In the genomic region with DNA sequence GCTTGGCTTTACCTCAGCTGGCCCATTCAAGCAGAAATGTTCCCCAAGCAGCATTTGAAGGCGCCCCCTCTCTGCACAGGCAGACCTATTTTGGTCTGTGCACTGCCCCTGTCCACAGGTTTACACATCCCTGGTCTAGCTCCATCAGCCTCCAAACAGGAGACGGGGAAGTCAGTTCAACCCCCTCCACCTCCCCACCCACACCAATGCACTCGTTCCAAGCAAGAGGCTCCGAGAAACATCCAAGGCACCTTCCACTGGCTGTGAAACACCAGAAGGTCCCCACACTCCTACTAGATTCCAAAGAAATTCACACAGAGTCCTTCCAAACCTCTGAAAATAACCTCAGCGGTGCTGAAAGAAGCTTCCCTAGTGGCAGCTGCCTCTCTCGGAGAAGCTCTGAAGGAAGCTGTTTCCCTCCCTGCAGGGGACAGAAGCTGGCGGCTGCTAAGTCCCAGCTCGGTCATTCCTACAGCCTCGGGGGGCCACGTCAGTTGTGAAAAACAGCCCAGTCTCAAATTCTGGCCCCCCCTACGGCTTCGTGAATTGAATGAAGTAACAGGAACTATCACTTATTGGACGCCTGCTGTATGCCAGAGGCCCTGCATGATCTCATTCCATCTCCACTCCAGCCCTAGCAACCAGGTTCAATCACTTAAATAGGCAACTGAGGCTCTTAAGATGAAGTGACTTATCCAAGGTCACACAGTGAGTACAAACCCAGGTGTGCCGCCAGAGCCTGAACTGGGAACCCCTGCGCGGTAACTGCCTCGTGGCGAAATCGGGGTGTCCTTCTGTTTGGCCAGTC, we compare ENCODE assay signal across 1 cellular context.
TF ChIP-seq lines count a peak whose summit lies in the region.

No MANE protein-coding gene starts in this region.

TF ChIP-seq in HepG2, 621 proteins besides CTCF, POLR2A, EP300 and RAD21 (continued from another document and continues in another):
- TF ChIP-seq IRF9 (CRISPR knock-in tag; IDR thresholded peaks at IDR 0.05; ENCODE audit: borderline replicate concordance) = no peak
- no peak for TF ChIP-seq ZNF672 (CRISPR knock-in tag; IDR thresholded peaks at IDR 0.05)
- TF ChIP-seq, protein P1, sequence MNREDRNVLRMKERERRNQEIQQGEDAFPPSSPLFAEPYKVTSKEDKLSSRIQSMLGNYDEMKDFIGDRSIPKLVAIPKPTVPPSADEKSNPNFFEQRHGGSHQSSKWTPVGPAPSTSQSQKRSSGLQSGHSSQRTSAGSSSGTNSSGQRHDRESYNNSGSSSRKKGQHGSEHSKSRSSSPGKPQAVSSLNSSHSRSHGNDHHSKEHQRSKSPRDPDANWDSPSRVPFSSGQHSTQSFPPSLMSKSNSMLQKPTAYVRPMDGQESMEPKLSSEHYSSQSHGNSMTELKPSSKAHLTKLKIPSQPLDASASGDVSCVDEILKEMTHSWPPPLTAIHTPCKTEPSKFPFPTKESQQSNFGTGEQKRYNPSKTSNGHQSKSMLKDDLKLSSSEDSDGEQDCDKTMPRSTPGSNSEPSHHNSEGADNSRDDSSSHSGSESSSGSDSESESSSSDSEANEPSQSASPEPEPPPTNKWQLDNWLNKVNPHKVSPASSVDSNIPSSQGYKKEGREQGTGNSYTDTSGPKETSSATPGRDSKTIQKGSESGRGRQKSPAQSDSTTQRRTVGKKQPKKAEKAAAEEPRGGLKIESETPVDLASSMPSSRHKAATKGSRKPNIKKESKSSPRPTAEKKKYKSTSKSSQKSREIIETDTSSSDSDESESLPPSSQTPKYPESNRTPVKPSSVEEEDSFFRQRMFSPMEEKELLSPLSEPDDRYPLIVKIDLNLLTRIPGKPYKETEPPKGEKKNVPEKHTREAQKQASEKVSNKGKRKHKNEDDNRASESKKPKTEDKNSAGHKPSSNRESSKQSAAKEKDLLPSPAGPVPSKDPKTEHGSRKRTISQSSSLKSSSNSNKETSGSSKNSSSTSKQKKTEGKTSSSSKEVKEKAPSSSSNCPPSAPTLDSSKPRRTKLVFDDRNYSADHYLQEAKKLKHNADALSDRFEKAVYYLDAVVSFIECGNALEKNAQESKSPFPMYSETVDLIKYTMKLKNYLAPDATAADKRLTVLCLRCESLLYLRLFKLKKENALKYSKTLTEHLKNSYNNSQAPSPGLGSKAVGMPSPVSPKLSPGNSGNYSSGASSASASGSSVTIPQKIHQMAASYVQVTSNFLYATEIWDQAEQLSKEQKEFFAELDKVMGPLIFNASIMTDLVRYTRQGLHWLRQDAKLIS (CRISPR knock-in tag; IDR thresholded peaks at IDR 0.05) = no peak
- TF ChIP-seq NFIC (IDR thresholded peaks at IDR 0.05; ENCODE audit: low read length) = no peak
- no peak for TF ChIP-seq ZNF569 (CRISPR knock-in tag; IDR thresholded peaks at IDR 0.05; ENCODE audit: borderline replicate concordance)
- no peak for TF ChIP-seq ARHGAP35 (CRISPR knock-in tag; IDR thresholded peaks at IDR 0.05; ENCODE audit: borderline replicate concordance)
- TF ChIP-seq FOSL2 (CRISPR knock-in tag; IDR thresholded peaks at IDR 0.05) = 0 out of 2 replicates have a peak, but pooled peaks have one; percentile 3
- no peak for TF ChIP-seq MZF1 (CRISPR knock-in tag; IDR thresholded peaks at IDR 0.05; ENCODE audit: borderline replicate concordance)
- TF ChIP-seq AHDC1 (CRISPR knock-in tag; IDR thresholded peaks at IDR 0.05; ENCODE audit: borderline replicate concordance) = no peak
- no peak for TF ChIP-seq NFATC3 (CRISPR knock-in tag; IDR thresholded peaks at IDR 0.05)
- no peak for TF ChIP-seq ZNF143 (CRISPR knock-in tag; IDR thresholded peaks at IDR 0.05)
- peak; percentile 42; the same call in 1 of the 2 replicates for TF ChIP-seq ADNP (CRISPR knock-in tag; IDR thresholded peaks at IDR 0.05)
- TF ChIP-seq ZBTB42 (CRISPR knock-in tag; IDR thresholded peaks at IDR 0.05) = no peak; the same call in 1 of the 2 replicates
- TF ChIP-seq ZFP37 (CRISPR knock-in tag; IDR thresholded peaks at IDR 0.05; ENCODE audit: borderline replicate concordance) = no peak
- no peak for TF ChIP-seq ZSCAN20 (CRISPR knock-in tag; IDR thresholded peaks at IDR 0.05; ENCODE audit: borderline replicate concordance)
- peak; percentile 15; the same call in 1 of the 2 replicates for TF ChIP-seq EED (CRISPR knock-in tag; IDR thresholded peaks at IDR 0.05)
- no peak for TF ChIP-seq BCL3 (CRISPR knock-in tag; IDR thresholded peaks at IDR 0.05)
- TF ChIP-seq ZNF33A (CRISPR knock-in tag; IDR thresholded peaks at IDR 0.05; ENCODE audit: borderline replicate concordance) = no peak
- TF ChIP-seq ZNF3 (CRISPR knock-in tag; IDR thresholded peaks at IDR 0.05) = no peak
- no peak for TF ChIP-seq ZNF235 (CRISPR knock-in tag; IDR thresholded peaks at IDR 0.05; ENCODE audit: borderline replicate concordance)
- TF ChIP-seq ZNF543 (CRISPR knock-in tag; IDR thresholded peaks at IDR 0.05) = 0 out of 2 replicates have a peak, but pooled peaks have one; percentile 21
- no peak for TF ChIP-seq ZNF546 (CRISPR knock-in tag; conservative IDR thresholded peaks at IDR 0.05)
- no peak for TF ChIP-seq MTF1 (CRISPR knock-in tag; IDR thresholded peaks at IDR 0.05)
- no peak for TF ChIP-seq ZNF615 (CRISPR knock-in tag; IDR thresholded peaks at IDR 0.05; ENCODE audit: borderline replicate concordance)
- no peak for TF ChIP-seq AKNA (CRISPR knock-in tag; IDR thresholded peaks at IDR 0.05; ENCODE audit: borderline replicate concordance)
- no peak for TF ChIP-seq ZNF883 (CRISPR knock-in tag; IDR thresholded peaks at IDR 0.05; ENCODE audit: not compliant biosample characterization)
- TF ChIP-seq ZEB1 (IDR thresholded peaks at IDR 0.05; ENCODE audit: insufficient replicate concordance, low read depth) = no peak
- TF ChIP-seq IKZF5 (CRISPR knock-in tag; IDR thresholded peaks at IDR 0.05) = 0 out of 2 replicates have a peak, but pooled peaks have one; percentile 24
- no peak for TF ChIP-seq KDM5B (CRISPR knock-in tag; IDR thresholded peaks at IDR 0.05; ENCODE audit: borderline replicate concordance)
- TF ChIP-seq BCL6 (CRISPR knock-in tag; IDR thresholded peaks at IDR 0.05) = no peak
- no peak for TF ChIP-seq ZNF75D (CRISPR knock-in tag; IDR thresholded peaks at IDR 0.05; ENCODE audit: borderline replicate concordance)
- TF ChIP-seq, protein P2, sequence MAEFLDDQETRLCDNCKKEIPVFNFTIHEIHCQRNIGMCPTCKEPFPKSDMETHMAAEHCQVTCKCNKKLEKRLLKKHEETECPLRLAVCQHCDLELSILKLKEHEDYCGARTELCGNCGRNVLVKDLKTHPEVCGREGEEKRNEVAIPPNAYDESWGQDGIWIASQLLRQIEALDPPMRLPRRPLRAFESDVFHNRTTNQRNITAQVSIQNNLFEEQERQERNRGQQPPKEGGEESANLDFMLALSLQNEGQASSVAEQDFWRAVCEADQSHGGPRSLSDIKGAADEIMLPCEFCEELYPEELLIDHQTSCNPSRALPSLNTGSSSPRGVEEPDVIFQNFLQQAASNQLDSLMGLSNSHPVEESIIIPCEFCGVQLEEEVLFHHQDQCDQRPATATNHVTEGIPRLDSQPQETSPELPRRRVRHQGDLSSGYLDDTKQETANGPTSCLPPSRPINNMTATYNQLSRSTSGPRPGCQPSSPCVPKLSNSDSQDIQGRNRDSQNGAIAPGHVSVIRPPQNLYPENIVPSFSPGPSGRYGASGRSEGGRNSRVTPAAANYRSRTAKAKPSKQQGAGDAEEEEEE (CRISPR knock-in tag; IDR thresholded peaks at IDR 0.05; ENCODE audit: borderline replicate concordance) = no peak
- no peak for TF ChIP-seq NKX3-1 (CRISPR knock-in tag; IDR thresholded peaks at IDR 0.05)
- no peak for TF ChIP-seq CHCHD3 (CRISPR knock-in tag; IDR thresholded peaks at IDR 0.05)
- no peak for TF ChIP-seq ZMAT3 (CRISPR knock-in tag; conservative IDR thresholded peaks at IDR 0.05)
- no peak for TF ChIP-seq XBP1 (CRISPR knock-in tag; IDR thresholded peaks at IDR 0.05)
